8 cellular contexts compared by ENCODE assay signal in the genomic region with DNA sequence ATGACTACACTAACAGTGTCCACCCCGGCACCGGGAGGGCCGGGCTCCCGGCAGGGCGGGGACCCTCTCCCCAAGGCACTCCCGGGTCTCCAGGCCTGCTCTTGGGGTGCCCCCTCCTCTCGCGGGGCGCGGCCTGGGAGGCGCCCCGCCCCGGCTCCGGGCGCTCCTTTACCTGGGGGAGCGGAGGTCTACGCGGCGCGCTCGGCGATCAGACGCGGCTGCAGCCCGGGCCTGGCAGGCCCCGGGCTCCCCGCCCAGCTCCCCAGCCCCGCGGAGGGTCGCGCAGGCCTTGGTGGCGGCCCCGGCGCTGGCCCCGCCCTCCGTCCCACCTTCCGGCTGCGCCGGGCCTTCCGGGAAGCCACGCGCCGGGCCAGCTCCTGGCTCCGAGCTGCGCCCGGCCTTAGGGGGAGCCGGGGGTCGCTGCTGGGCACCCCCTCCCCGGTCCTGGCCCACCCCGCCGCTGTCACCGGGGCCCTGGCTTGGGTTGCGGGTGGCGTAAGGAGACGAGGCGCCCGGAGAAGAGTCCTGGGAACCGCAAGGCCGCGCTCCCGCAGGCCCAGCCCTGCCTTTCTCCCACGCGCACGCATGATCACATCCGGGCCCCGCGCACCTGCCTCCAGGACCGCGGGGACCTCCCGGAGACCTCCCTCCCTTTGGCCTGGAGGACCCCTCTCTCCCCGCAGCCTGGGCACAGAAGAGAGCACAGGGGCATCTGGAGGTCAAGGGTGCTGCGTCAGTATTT. TPM values are rescaled to one million over a fixed set of nuclear protein-coding genes. Genes with fewer than 3 reads are reported as not detected.
DNase-seq lines count a peak whose midpoint lies in the region; ATAC-seq, FAIRE-seq and TF ChIP-seq lines count a peak whose summit lies in the region.

Gene C19orf12 (minus strand): TSS at position 309 of the 742 bp plus-strand sequence. CDS start 6,848 bp downstream, outside the sequence.

- no peak for FAIRE-seq in pancreas (lab: Jason Lieb, UNC)

- 0% methylated on average over 34 to 72 of the region's 72 CpGs for WGBS in pancreas, 2 donors
- under 1% methylated on average over 72 of the region's 72 CpGs for WGBS in urinary bladder

- H3K36me3 ChIP-seq in cardiac muscle cell (no peaks in the 10 kb centered on the region), pancreas (no peaks in the 10 kb centered on the region), urinary bladder (ENCODE audit: insufficient read depth) (no peaks in the 10 kb centered on the region)

- DNase-seq in DMS114 treated with DMSO at 0.1 percent for 48 hours (lab: John Stamatoyannopoulos, UW; ENCODE audit: unreplicated experiment) (peak; percentile 7), GM20000 (ENCODE audit: low spot score) (peak; percentile 87), HT1080 (ENCODE audit: low read depth) (peak; percentile 31), SK-N-DZ (ENCODE audit: low spot score) (peak; percentile 60), cardiac muscle cell (ENCODE audit: low read depth in 1 of 2, low spot score in 1 of 2) (peak; percentile 61 to 88), pancreas (peak; percentile 61 to 89 (median 80))
- DNase-seq in activated naive CD8-positive, alpha-beta T cell treated with anti-CD3 and anti-CD28 coated beads for 36 hours, result peak; percentile 83

- ATAC-seq in pancreas, result peak; percentile 81 to 89 (median 88)

- peak within 1 kb of the TSS; percentile 95 for H3K27ac ChIP-seq in cardiac muscle cell
- peak within 1 kb of the TSS; percentile 92 to 95 (median 93) for H3K27ac ChIP-seq in pancreas
- peak within 1 kb of the TSS; percentile 86 for H3K27ac ChIP-seq in urinary bladder (ENCODE audit: low read depth)

- H3K4me3 ChIP-seq in cardiac muscle cell (peak within 1 kb of the TSS; percentile 97), pancreas (peak within 1 kb of the TSS; percentile 87 to 96 (median 91)), urinary bladder (ENCODE audit: low read depth, low read length) (peak within 1 kb of the TSS; percentile 87)

- peaks cover 13% of the 10 kb centered on the region for H3K36me3 Mint-ChIP-seq in activated naive CD8-positive, alpha-beta T cell treated with anti-CD3 and anti-CD28 coated beads for 36 hours

- H3K4me1 Mint-ChIP-seq in activated naive CD8-positive, alpha-beta T cell treated with anti-CD3 and anti-CD28 coated beads for 36 hours, result peaks cover 50% of the 10 kb centered on the region

- peak within 1 kb of the TSS; percentile 96 for H3K4me3 Mint-ChIP-seq in activated naive CD8-positive, alpha-beta T cell treated with anti-CD3 and anti-CD28 coated beads for 36 hours

- H3K27me3 ChIP-seq in cardiac muscle cell, result no peaks in the 10 kb centered on the region
- H3K27me3 ChIP-seq in pancreas, result no peaks in the 10 kb centered on the region

- intact Hi-C loops in pancreas (cut with DNase I), result loop anchor here in 2 of 3 donors (5.0 kb wide), 1 partner anchor 103 kb away; no protein-coding TSS in a partner anchor

- peak within 1 kb of the TSS; percentile 99 for H3K27ac Mint-ChIP-seq in activated naive CD8-positive, alpha-beta T cell treated with anti-CD3 and anti-CD28 coated beads for 36 hours

- H3K9me3 ChIP-seq in cardiac muscle cell (ENCODE audit: low read depth) (no peaks in the 10 kb centered on the region), pancreas (no peaks in the 10 kb centered on the region)

- no peaks in the 10 kb centered on the region for H3K9me3 Mint-ChIP-seq in activated naive CD8-positive, alpha-beta T cell treated with anti-CD3 and anti-CD28 coated beads for 36 hours

- H3K4me1 ChIP-seq in cardiac muscle cell (ENCODE audit: low read depth) (peaks cover 23% of the 10 kb centered on the region), pancreas (peaks cover 7 to 18% (median 12%) of the 10 kb centered on the region in 3 donors), urinary bladder (ENCODE audit: insufficient read depth) (no peaks in the 10 kb centered on the region)

- H3K27me3 Mint-ChIP-seq in activated naive CD8-positive, alpha-beta T cell treated with anti-CD3 and anti-CD28 coated beads for 36 hours, result no peaks in the 10 kb centered on the region

- TF ChIP-seq CTCF in GM20000 (IDR thresholded peaks at IDR 0.05; ENCODE audit: extremely low read depth, missing control alignments), result no peak
- TF ChIP-seq CTCF in cardiac muscle cell (IDR thresholded peaks at IDR 0.05; ENCODE audit: low read depth, low read length), result no peak
- no peak for TF ChIP-seq CTCF in pancreas (IDR thresholded peaks at IDR 0.05)

RNA-seq across cellular contexts. Expression of gene C19orf12, which starts in this region (rescaled TPM):
- 34.3 and 34.5 TPM in 2 replicates for total RNA-seq in HT1080 (2014; rRNA removed; shearing (Covaris generic))
- polyA plus RNA-seq in HT1080 (2015; cell fraction: cytosol; rRNA removed), result 27.9 and 34.2 TPM in 2 replicates
- 25.0 and 31.8 TPM in 2 replicates for polyA plus RNA-seq in HT1080 (2015; cell fraction: nucleus; rRNA removed)
- 41.4 and 47.5 TPM in 2 replicates for polyA plus RNA-seq in SK-N-DZ (2014; cell fraction: cytosol; rRNA removed)
- 30.3 and 31.3 TPM in 2 replicates for polyA plus RNA-seq in SK-N-DZ (2014; cell fraction: nucleus; rRNA removed)
- total RNA-seq in activated naive CD8-positive, alpha-beta T cell treated with anti-CD3 and anti-CD28 coated beads for 36 hours, result 10 to 100 TPM; 30.9 to 32.3 TPM
- total RNA-seq in cardiac muscle cell (46.2 and 61.4 TPM in 2 replicates), pancreas (10 to 100 TPM; 11.0 to 16.9 (median 12.9) TPM), urinary bladder (20.8 TPM)
- polyA plus RNA-seq in cardiac muscle cell (46.2 and 54.7 TPM in 2 replicates), pancreas (10 to 100 TPM; 11.0 to 11.5 TPM), urinary bladder (26.5 TPM)

Comparison
In these comparisons a context has a peak if more than half of its experiments do, and no peak if none do; other contexts are left out.
1. Peak in every context shown above with its lines: DNase-seq, ATAC-seq, H3K4me3 ChIP-seq and H3K27ac ChIP-seq.
2. DNase-seq: peak in every context shown above with its lines; median percentile 87 in GM20000; 83 in activated naive CD8-positive, alpha-beta T cell treated with anti-CD3 and anti-CD28 coated beads for 36 hours; 80 in pancreas; 74 in cardiac muscle cell; 60 in SK-N-DZ; 31 in HT1080; 7 in DMS114 treated with DMSO at 0.1 percent for 48 hours.